In the genomic region with DNA sequence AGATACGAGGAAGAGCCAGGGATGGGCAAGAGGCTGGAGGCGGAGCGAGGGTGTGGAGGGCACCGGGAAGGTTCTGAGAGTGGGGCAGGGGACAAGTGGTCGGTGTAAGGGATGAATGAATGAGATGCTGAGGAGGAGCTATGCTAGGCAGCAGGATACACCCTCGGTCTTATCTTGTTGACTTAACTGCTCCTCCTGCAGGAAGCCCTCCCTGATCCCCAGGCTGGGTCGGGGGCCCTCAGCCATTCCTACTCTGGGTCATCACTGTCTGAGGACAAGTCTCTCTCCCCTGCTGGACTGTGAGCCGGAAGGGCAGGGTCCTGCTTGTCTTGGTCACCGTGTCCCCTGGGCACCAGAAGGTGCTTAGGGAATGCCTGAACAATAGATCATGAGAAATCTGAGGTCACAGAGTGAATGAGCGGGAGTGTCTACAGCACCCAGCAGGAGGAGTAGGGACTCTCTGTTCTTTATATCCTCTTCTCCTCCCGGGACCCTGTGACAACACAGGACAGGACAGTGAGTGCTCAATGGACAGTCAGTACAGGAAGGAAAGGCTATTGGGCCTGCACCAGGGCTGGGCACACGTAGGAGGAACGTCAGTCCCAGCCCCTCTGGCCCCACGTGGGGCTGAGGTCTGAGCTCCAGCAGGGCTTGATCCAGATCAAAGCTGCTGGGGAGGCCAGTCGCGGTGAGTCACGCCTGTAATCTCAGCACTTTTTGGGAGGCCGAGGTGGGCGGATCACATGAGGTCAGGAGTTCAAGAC, we compare ENCODE assay signal across 8 cellular contexts. TPM values are rescaled to one million over a fixed set of nuclear protein-coding genes. Genes with fewer than 3 reads are reported as not detected.
A peak's percentile ranks its signal among the peaks of the same experiment; 100 is the strongest.
DNase-seq lines count a peak whose midpoint lies in the region; ATAC-seq and TF ChIP-seq lines count a peak whose summit lies in the region.

No MANE protein-coding gene starts in this region.

- no peak for TF ChIP-seq EP300 in neural cell (conservative IDR thresholded peaks at IDR 0.05; ENCODE audit: poor library complexity, severe bottlenecking)

- no peak for DNase-seq in NT2/D1 (ENCODE audit: low read depth, low spot score)
- no peak for DNase-seq in activated effector memory CD4-positive, alpha-beta T cell treated with anti-CD3 and anti-CD28 coated beads, Interleukin-2, amount 50 U/mL, for 16 hours
- DNase-seq in cerebellum (ENCODE audit: low spot score), result no peak

- H3K9me3 ChIP-seq in DOHH2 (ENCODE audit: control insufficient read depth, insufficient read depth, low read length) (no peaks in the 10 kb centered on the region), NT2/D1 (ENCODE audit: insufficient read depth, low read length) (no peaks in the 10 kb centered on the region), ectodermal cell (ENCODE audit: control insufficient read depth, low read length) (no peaks in the 10 kb centered on the region), neural cell (ENCODE audit: low read length) (no peaks in the 10 kb centered on the region)

- H4K20me1 ChIP-seq in DOHH2 (ENCODE audit: control insufficient read depth, insufficient read depth, low read depth, low read length) (no peaks in the 10 kb centered on the region), neural cell (ENCODE audit: insufficient read depth) (no peaks in the 10 kb centered on the region)

- ATAC-seq in HG02973 (IDR thresholded peaks at IDR 0.05; ENCODE audit: unreplicated experiment) (no peak), GM18873 (IDR thresholded peaks at IDR 0.05; ENCODE audit: low FRiP score, unreplicated experiment) (no peak)

- 0 out of 2 replicates have a peak overlapping the region, but pooled peaks have one; percentile 9 for H3K4me3 ChIP-seq in DOHH2 (ENCODE audit: low read length)
- no peak overlapping the region for H3K4me3 ChIP-seq in NT2/D1 (ENCODE audit: insufficient read length, low read depth)
- H3K4me3 ChIP-seq in ectodermal cell (ENCODE audit: insufficient read depth, low read depth, low read length), result peak overlapping the region; percentile 21
- H3K4me3 ChIP-seq in neural cell (ENCODE audit: low read length), result peak overlapping the region; percentile 58

- TF ChIP-seq CTCF in DOHH2 (IDR thresholded peaks at IDR 0.05; ENCODE audit: low read depth, low read length, poor library complexity, severe bottlenecking) (no peak), neural cell (IDR thresholded peaks at IDR 0.05; ENCODE audit: poor library complexity, severe bottlenecking) (no peak)

- H3K27me3 ChIP-seq in DOHH2 (ENCODE audit: control insufficient read depth, low read length), result peaks cover 28% of the 10 kb centered on the region
- peaks cover 22% of the 10 kb centered on the region for H3K27me3 ChIP-seq in NT2/D1 (ENCODE audit: insufficient read depth, insufficient read length)
- peaks cover 49% of the 10 kb centered on the region for H3K27me3 ChIP-seq in ectodermal cell (ENCODE audit: control insufficient read depth, insufficient read depth, low read length, poor library complexity, severe bottlenecking)
- H3K27me3 ChIP-seq in neural cell (ENCODE audit: insufficient read depth, low read depth, low read length), result peaks cover 24% of the 10 kb centered on the region

- 50 to 55% methylated on average over 19 of the region's 19 CpGs for WGBS in ectodermal cell, 2 experiments

- peak overlapping the region; percentile 45; the same call in 1 of the 2 replicates for H3K4me2 ChIP-seq in DOHH2 (ENCODE audit: low read length)
- H3K4me2 ChIP-seq in neural cell (ENCODE audit: low read length), result no peak overlapping the region

- H3K9me2 ChIP-seq in DOHH2 (replicated peaks; ENCODE audit: control insufficient read depth, low read length) (no peaks in the 10 kb centered on the region), neural cell (ENCODE audit: insufficient read depth, low read length) (no peaks in the 10 kb centered on the region)

- H3K4me1 ChIP-seq in DOHH2 (ENCODE audit: control insufficient read depth, low read length) (peaks cover 9% of the 10 kb centered on the region), NT2/D1 (ENCODE audit: insufficient read depth, insufficient read length) (peaks cover 32% of the 10 kb centered on the region), ectodermal cell (ENCODE audit: control insufficient read depth, insufficient read depth, low read length) (peaks cover 8% of the 10 kb centered on the region)

- peak overlapping the region; percentile 51 for H3K9ac ChIP-seq in NT2/D1 (ENCODE audit: insufficient read length, low read depth)
- H3K9ac ChIP-seq in neural cell (ENCODE audit: low read length), result peak overlapping the region; percentile 31

- H3K36me3 ChIP-seq in DOHH2 (ENCODE audit: control insufficient read depth, low read length) (no peaks in the 10 kb centered on the region), NT2/D1 (ENCODE audit: insufficient read depth, insufficient read length, low read length) (peaks cover 22% of the 10 kb centered on the region), ectodermal cell (ENCODE audit: control insufficient read depth, insufficient read depth, low read length) (no peaks in the 10 kb centered on the region), neural cell (ENCODE audit: insufficient read depth, low read length) (no peaks in the 10 kb centered on the region)

- no peak overlapping the region for H3K27ac ChIP-seq in DOHH2 (ENCODE audit: low read depth, low read length)
- H3K27ac ChIP-seq in ectodermal cell (ENCODE audit: insufficient read depth, low read depth, low read length, poor library complexity, severe bottlenecking), result no peak overlapping the region
- no peak overlapping the region for H3K27ac ChIP-seq in neural cell (ENCODE audit: low read length)

- no peak overlapping the region for H2AFZ ChIP-seq in neural cell (ENCODE audit: low read depth, low read length)

- H3F3A ChIP-seq in DOHH2 (ENCODE audit: control insufficient read depth, insufficient read depth) (no peaks in the 10 kb centered on the region), neural cell (ENCODE audit: insufficient read depth, low read length, poor library complexity, severe bottlenecking) (no peaks in the 10 kb centered on the region)

- TF ChIP-seq RAD21 in neural cell (conservative IDR thresholded peaks at IDR 0.05), result no peak

- H3K79me2 ChIP-seq in DOHH2 (ENCODE audit: control insufficient read depth, low read length) (no peaks in the 10 kb centered on the region), neural cell (replicated peaks; ENCODE audit: insufficient read depth, low read length) (no peaks in the 10 kb centered on the region)

TF ChIP-seq in neural cell, 6 proteins besides CTCF, POLR2A, EP300 and RAD21:
- TF ChIP-seq TAF1 (IDR thresholded peaks at IDR 0.05; ENCODE audit: low read depth) (no peak), POLR2AphosphoS5 (IDR thresholded peaks at IDR 0.05) (peak; percentile 7)

RNA-seq across cellular contexts. Expression of a gene that starts 6.5 kb away (rescaled TPM):
- polyA plus RNA-seq in ectodermal cell (2013, experiment 1 of 4), result 0.26 TPM
- polyA plus RNA-seq in ectodermal cell (2013, experiment 2 of 4), result 0.25 TPM
- polyA plus RNA-seq in ectodermal cell (2013, experiment 3 of 4), result 0.37 TPM
- 0.24 TPM for polyA plus RNA-seq in ectodermal cell (2013, experiment 4 of 4)
- polyA plus RNA-seq in neural cell, result 1.6 and 2.8 TPM in 2 replicates
- 0.69 and 1.2 TPM in 2 replicates for polyA minus RNA-seq in neural cell
- total RNA-seq in cerebellum, result 0.54 TPM

RNA-seq across cellular contexts. Expression of a gene that starts 23.8 kb away (rescaled TPM):
- 44.8 TPM for polyA plus RNA-seq in ectodermal cell (2013, experiment 1 of 4)
- polyA plus RNA-seq in ectodermal cell (2013, experiment 2 of 4), result 45.4 TPM
- polyA plus RNA-seq in ectodermal cell (2013, experiment 3 of 4), result 35.6 TPM
- polyA plus RNA-seq in ectodermal cell (2013, experiment 4 of 4), result 50.0 TPM
- polyA plus RNA-seq in neural cell, result 34.9 and 48.5 TPM in 2 replicates
- 8.6 and 10.0 TPM in 2 replicates for polyA minus RNA-seq in neural cell
- 7.0 TPM for total RNA-seq in cerebellum

RNA-seq across cellular contexts. Expression of a gene that starts 24.3 kb away (rescaled TPM):
- polyA plus RNA-seq in ectodermal cell (2013, experiment 1 of 4), result 6.2 TPM
- polyA plus RNA-seq in ectodermal cell (2013, experiment 2 of 4), result 4.6 TPM
- polyA plus RNA-seq in ectodermal cell (2013, experiment 3 of 4), result 4.5 TPM
- 3.9 TPM for polyA plus RNA-seq in ectodermal cell (2013, experiment 4 of 4)
- 1.8 and 4.3 TPM in 2 replicates for polyA plus RNA-seq in neural cell
- polyA minus RNA-seq in neural cell, result 6.0 and 7.3 TPM in 2 replicates
- total RNA-seq in cerebellum, result 2.5 TPM
